ENCODE assay signal across 13 cellular contexts in the genomic region with DNA sequence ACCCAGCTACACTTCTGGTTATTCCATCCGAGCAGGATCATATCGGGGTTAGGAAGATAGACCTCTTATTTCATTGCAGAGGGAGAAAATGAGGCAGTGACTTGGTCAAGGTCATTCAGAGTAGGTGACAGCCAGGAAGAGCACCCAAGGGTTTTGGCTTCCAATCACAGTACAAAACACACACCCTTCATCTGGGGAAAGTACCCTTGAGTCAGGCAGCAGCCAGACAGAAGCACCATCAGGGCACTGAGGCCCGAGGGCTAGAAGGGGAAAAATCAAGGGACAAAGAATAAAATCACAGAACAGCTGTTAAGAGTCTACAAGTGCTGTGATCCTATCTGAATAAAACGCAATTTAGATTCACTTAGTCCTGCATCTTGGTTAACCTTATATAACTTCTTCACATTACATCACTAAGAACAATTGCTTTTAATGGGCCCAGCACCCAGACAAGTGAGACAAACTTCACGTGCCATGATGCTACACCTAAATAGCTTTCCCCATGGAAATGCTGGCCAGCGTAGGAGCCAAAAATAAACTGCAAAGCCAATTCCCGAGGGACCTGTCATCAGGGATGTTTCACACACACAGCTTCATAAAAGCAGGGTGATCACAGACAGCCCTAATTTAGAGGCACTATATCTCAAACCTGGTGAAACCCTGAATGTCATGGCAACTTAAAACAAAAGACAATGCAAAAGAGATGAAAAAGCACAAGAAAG. TPM values are rescaled to one million over a fixed set of nuclear protein-coding genes. Genes with fewer than 3 reads are reported as not detected.
DNase-seq lines count a peak whose midpoint lies in the region; ATAC-seq and TF ChIP-seq lines count a peak whose summit lies in the region.
"Had no signal": no experiment of that assay in that cellular context is flagged by ENCODE, and none has a peak within 500 bp of the region (broad histone marks: within the 10 kb centered on the region; RNA-seq: fewer than 3 reads in every experiment).

No MANE protein-coding gene starts in this region.

- intact Hi-C loops in Right ventricle myocardium inferior (cut with DNase I) (no loop called here), transverse colon (cut with DNase I; ENCODE audit: low total_unique reads) (no loop called here)

- H3K36me3 Mint-ChIP-seq in activated naive CD4-positive, alpha-beta T cell treated with anti-CD3 and anti-CD28 coated beads, Interleukin-2, amount 50 U/mL, for 72 hours = peaks cover 4 to 6% of the 10 kb centered on the region in 2 donors
- H3K36me3 Mint-ChIP-seq in stimulated activated effector memory CD8-positive, alpha-beta T cell treated with anti-CD3 and anti-CD28 coated beads, Interleukin-12 subunit alpha, Interleukin-12 subunit beta, amount 100 ng/mL, for 72 hours = no peaks in the 10 kb centered on the region

- in situ Hi-C loops in transverse colon (cut with MboI; ENCODE audit: low pct_ligation_motif_present in 1 of 4, low pct_unique_long_range_greater_than_20kb in 1 of 4, low sequenced_read_pairs in 3 of 4) = no loop called here

- peak overlapping the region in 1 of 2 donors; percentile 59 for H3K27ac Mint-ChIP-seq in activated naive CD4-positive, alpha-beta T cell treated with anti-CD3 and anti-CD28 coated beads, Interleukin-2, amount 50 U/mL, for 72 hours
- peak overlapping the region; percentile 69 for H3K27ac Mint-ChIP-seq in stimulated activated effector memory CD8-positive, alpha-beta T cell treated with anti-CD3 and anti-CD28 coated beads, Interleukin-12 subunit alpha, Interleukin-12 subunit beta, amount 100 ng/mL, for 72 hours

- peak in 1 of 2 donors; percentile 50 for DNase-seq in activated naive CD4-positive, alpha-beta T cell treated with anti-CD3 and anti-CD28 coated beads, Interleukin-2, amount 50 U/mL, for 72 hours (ENCODE audit: low spot score in 2 of 2)
- no peak for DNase-seq in activated naive CD4-positive, alpha-beta T cell treated with Interleukin-2 at 50 U/mL for 16 hours
- DNase-seq in NCI-H526 treated with DMSO at 0.1 percent for 48 hours (lab: John Stamatoyannopoulos, UW) (peak; percentile 28), Right ventricle myocardium inferior (ENCODE audit: missing footprints) (no peak), transverse colon (no peak), NCI-H345 (lab: John Stamatoyannopoulos, UW) (no peak)
- DNase-seq in stimulated activated effector memory CD8-positive, alpha-beta T cell treated with anti-CD3 and anti-CD28 coated beads, Interleukin-12 subunit alpha, Interleukin-12 subunit beta, amount 100 ng/mL, for 72 hours (ENCODE audit: low spot score in 2 of 2) = no peak
- DNase-seq: NCI-H774, upper lobe of left lung had no signal

- H3K27ac ChIP-seq in transverse colon = no peak overlapping the region
- H3K27ac ChIP-seq: coronary artery, prostate gland had no signal

- no peak overlapping the region for H3K4me3 ChIP-seq in transverse colon
- H3K4me3 ChIP-seq: coronary artery, prostate gland, upper lobe of left lung had no signal

- no peak for TF ChIP-seq EP300 in transverse colon (IDR thresholded peaks at IDR 0.05; ENCODE audit: low read depth)

- H3K9me3 ChIP-seq in transverse colon = no peaks in the 10 kb centered on the region
- H3K9me3 ChIP-seq: prostate gland, upper lobe of left lung had no signal

- H3K36me3 ChIP-seq in transverse colon = no peaks in the 10 kb centered on the region
- H3K36me3 ChIP-seq: prostate gland, upper lobe of left lung had no signal

- H3K4me3 Mint-ChIP-seq in stimulated activated effector memory CD8-positive, alpha-beta T cell treated with anti-CD3 and anti-CD28 coated beads, Interleukin-12 subunit alpha, Interleukin-12 subunit beta, amount 100 ng/mL, for 72 hours = peak overlapping the region; percentile 6

- peaks cover 85% of the 10 kb centered on the region for H3K4me1 Mint-ChIP-seq in stimulated activated effector memory CD8-positive, alpha-beta T cell treated with anti-CD3 and anti-CD28 coated beads, Interleukin-12 subunit alpha, Interleukin-12 subunit beta, amount 100 ng/mL, for 72 hours

- ATAC-seq in activated naive CD4-positive, alpha-beta T cell treated with anti-CD3 and anti-CD28 coated beads, Interleukin-2, amount 50 U/mL, for 72 hours = peak; percentile 56 to 74
- ATAC-seq in Right ventricle myocardium inferior (peak; percentile 54), GM21825 (IDR thresholded peaks at IDR 0.05; ENCODE audit: unreplicated experiment) (no peak)
- ATAC-seq in stimulated activated effector memory CD8-positive, alpha-beta T cell treated with anti-CD3 and anti-CD28 coated beads, Interleukin-12 subunit alpha, Interleukin-12 subunit beta, amount 100 ng/mL, for 72 hours = peak; percentile 67

- no peaks in the 10 kb centered on the region for H3K27me3 ChIP-seq in transverse colon
- H3K27me3 ChIP-seq: upper lobe of left lung had no signal

- H3K4me1 ChIP-seq in transverse colon = peaks cover 6 to 26% (median 14%) of the 10 kb centered on the region in 4 donors

- H3K9me3 Mint-ChIP-seq in activated naive CD4-positive, alpha-beta T cell treated with anti-CD3 and anti-CD28 coated beads, Interleukin-2, amount 50 U/mL, for 72 hours = no peaks in the 10 kb centered on the region
- H3K9me3 Mint-ChIP-seq in stimulated activated effector memory CD8-positive, alpha-beta T cell treated with anti-CD3 and anti-CD28 coated beads, Interleukin-12 subunit alpha, Interleukin-12 subunit beta, amount 100 ng/mL, for 72 hours = no peaks in the 10 kb centered on the region

- TF ChIP-seq POLR2A in transverse colon (IDR thresholded peaks at IDR 0.05) = no peak

- WGBS in transverse colon (ENCODE audit: low coverage in 1 of 2), 2 donors = 67 to 80% methylated on average over 2 to 7 of the region's 7 CpGs

- no peak for TF ChIP-seq CTCF in transverse colon (IDR thresholded peaks at IDR 0.05)

RNA-seq across cellular contexts. Expression of a gene that starts 4.9 kb away (rescaled TPM):
- total RNA-seq in activated naive CD4-positive, alpha-beta T cell treated with anti-CD3 and anti-CD28 coated beads, Interleukin-2, amount 50 U/mL, for 72 hours = 10 to 100 TPM; 17.3 to 45.8 TPM
- total RNA-seq in Right ventricle myocardium inferior (35.4 TPM), transverse colon (10 to 100 TPM in 3 of 4 donors, 1 to 10 TPM in 1; 9.8 to 28.8 (median 15.9) TPM)

RNA-seq across cellular contexts. Expression of a gene that starts 19.3 kb away (rescaled TPM):
- total RNA-seq in activated naive CD4-positive, alpha-beta T cell treated with anti-CD3 and anti-CD28 coated beads, Interleukin-2, amount 50 U/mL, for 72 hours = not detected
- total RNA-seq in Right ventricle myocardium inferior (not detected), transverse colon (not detected)
- total RNA-seq: liver, prostate gland, upper lobe of left lung had no signal

RNA-seq across cellular contexts. Expression of a gene that starts 53.1 kb away (rescaled TPM):
- total RNA-seq in activated naive CD4-positive, alpha-beta T cell treated with anti-CD3 and anti-CD28 coated beads, Interleukin-2, amount 50 U/mL, for 72 hours = 10 to 100 TPM; 30.4 to 43.1 TPM
- total RNA-seq in Right ventricle myocardium inferior (17.9 TPM), transverse colon (10 to 100 TPM; 11.3 to 47.4 (median 23.2) TPM)
